8 cellular contexts compared by ENCODE assay signal in genomic region chr2:64202206-64202864, GRCh38. TPM values are rescaled to one million over a fixed set of nuclear protein-coding genes. Genes with fewer than 3 reads are reported as not detected.
A peak's percentile ranks its signal among the peaks of the same experiment; 100 is the strongest.
DNase-seq lines count a peak whose midpoint lies in the region; ATAC-seq and TF ChIP-seq lines count a peak whose summit lies in the region.
"Had no signal": no experiment of that assay in that cellular context is flagged by ENCODE, and none has a peak within 500 bp of the region (broad histone marks: within the 10 kb centered on the region; RNA-seq: fewer than 3 reads in every experiment).

No MANE protein-coding gene starts in this region.

- H4K91ac ChIP-seq in H9 (ENCODE audit: insufficient read length, low read depth, low read length): no peak overlapping the region

- no peak overlapping the region for H2BK12ac ChIP-seq in H9 (ENCODE audit: insufficient read length, low read depth, low read length)

- no peak overlapping the region for H2BK20ac ChIP-seq in H9 (ENCODE audit: low read depth, low read length, poor library complexity, severe bottlenecking)

- no peak overlapping the region for H3K9ac ChIP-seq in H9 (ENCODE audit: extremely low read depth, insufficient read length, low read length)
- no peak overlapping the region for H3K9ac ChIP-seq in skeletal muscle tissue (ENCODE audit: low read depth in 1 of 3, low read length in 3 of 3)

- DNase-seq in H9 (no peak), fibroblast of mammary gland (ENCODE audit: low read depth) (peak; percentile 57), NCI-H524 treated with DMSO at 0.1 percent for 48 hours (lab: John Stamatoyannopoulos, UW) (no peak), globus pallidus (ENCODE audit: low spot score) (no peak)
- DNase-seq: activated gamma-delta T cell had no signal

- no peak overlapping the region for H4K5ac ChIP-seq in H9 (ENCODE audit: insufficient read length, low read depth, low read length)

- H3K79me1 ChIP-seq in H9 (ENCODE audit: insufficient read depth, low read depth, low read length, poor library complexity, severe bottlenecking): no peaks in the 10 kb centered on the region

- H3K23me2 ChIP-seq in H9 (ENCODE audit: insufficient read length, low read depth, low read length, poor library complexity, severe bottlenecking): no peaks in the 10 kb centered on the region

- H3K4me1 ChIP-seq in H9 (ENCODE audit: insufficient read depth, low read length) (peaks cover 4% of the 10 kb centered on the region; the same call in 1 of the 2 replicates), skeletal muscle tissue (ENCODE audit: control insufficient read depth in 3 of 3, insufficient read depth in 3 of 3, low read length in 3 of 3) (peaks cover 14 to 24% (median 17%) of the 10 kb centered on the region in 3 donors)

- H3K36me3 Mint-ChIP-seq in H9 (ENCODE audit: insufficient read depth in 1 of 3, low read depth in 3 of 3): no peaks in the 10 kb centered on the region
- peaks cover 2% of the 10 kb centered on the region for H3K36me3 Mint-ChIP-seq in T-helper 1 cell treated with Interleukin-12 subunit alpha and Interleukin-12 subunit beta and Interleukin-4 antibody, amounts not matched to agents 30 μg/mL and 1 μg/mL, for 36 hours (ENCODE audit: low read depth)

- no peak overlapping the region for H3K27ac ChIP-seq in H9 (ENCODE audit: insufficient read length, low read depth, low read length)
- H3K27ac ChIP-seq in skeletal muscle tissue (ENCODE audit: low read depth, low read length): peak overlapping the region; percentile 79

- no peaks in the 10 kb centered on the region for H3K36me3 ChIP-seq in skeletal muscle tissue (ENCODE audit: control insufficient read depth in 3 of 3, insufficient read depth in 3 of 3, low read length in 3 of 3)

- H2BK120ac ChIP-seq in H9 (ENCODE audit: low read depth, low read length, poor library complexity, severe bottlenecking): peak overlapping the region; percentile 6

- no peak overlapping the region for H2BK15ac ChIP-seq in H9 (ENCODE audit: low read depth, low read length)

- peak overlapping the region in 2 of 3 experiments; percentile 10 to 11; a peak in 2 of 7 replicates for H3K27ac Mint-ChIP-seq in H9
- H3K27ac Mint-ChIP-seq in T-helper 1 cell treated with Interleukin-12 subunit alpha and Interleukin-12 subunit beta and Interleukin-4 antibody, amounts not matched to agents 30 μg/mL and 1 μg/mL, for 36 hours: peak overlapping the region; percentile 73

- no peak overlapping the region for H3K4ac ChIP-seq in H9 (ENCODE audit: low read depth, low read length)

- H4K8ac ChIP-seq in H9 (replicated peaks; ENCODE audit: insufficient read length, low read depth, low read length): no peak overlapping the region

- no peak overlapping the region for H2AK5ac ChIP-seq in H9 (ENCODE audit: insufficient read length, low read length)

- H3K9me3 ChIP-seq in H9 (ENCODE audit: control insufficient read depth, low read depth, low read length) (no peaks in the 10 kb centered on the region), skeletal muscle tissue (ENCODE audit: control insufficient read depth in 3 of 3, low read length in 3 of 3) (no peaks in the 10 kb centered on the region)

- H3K4me2 ChIP-seq in H9 (ENCODE audit: insufficient read depth, insufficient read length, low read length): no peak overlapping the region

- no peaks in the 10 kb centered on the region; the same call in 1 of the 2 replicates for H3K27me3 Mint-ChIP-seq in H9 (ENCODE audit: low read depth)
- H3K27me3 Mint-ChIP-seq in T-helper 1 cell treated with Interleukin-12 subunit alpha and Interleukin-12 subunit beta and Interleukin-4 antibody, amounts not matched to agents 30 μg/mL and 1 μg/mL, for 36 hours (ENCODE audit: low read depth): no peaks in the 10 kb centered on the region

- WGBS in H9 (ENCODE audit: extremely low coverage, insufficient read length, low lambda C conversion rate): no CpG with 5 or more reads among the region's 4 CpGs

- H3K14ac ChIP-seq in H9 (ENCODE audit: insufficient read depth, low read length): no peak overlapping the region

- H3T11ph ChIP-seq in H9 (ENCODE audit: low read length): peak overlapping the region; percentile 37

- no peak overlapping the region for H3K4me3 Mint-ChIP-seq in H9
- H3K4me3 Mint-ChIP-seq in T-helper 1 cell treated with Interleukin-12 subunit alpha and Interleukin-12 subunit beta and Interleukin-4 antibody, amounts not matched to agents 30 μg/mL and 1 μg/mL, for 36 hours: peak overlapping the region; percentile 40

- ATAC-seq in GM21619 (IDR thresholded peaks at IDR 0.05; ENCODE audit: unreplicated experiment): no peak

- H3K4me3 ChIP-seq in fibroblast of mammary gland (ENCODE audit: control insufficient read depth, low read depth, low read length): no peak overlapping the region
- H3K4me3 ChIP-seq in skeletal muscle tissue (ENCODE audit: low read length in 3 of 3): peak overlapping the region in 2 of 3 donors; percentile 2 to 17

- H3K79me2 ChIP-seq in H9 (ENCODE audit: insufficient read depth, low read length): no peaks in the 10 kb centered on the region

- H3K23ac ChIP-seq in H9 (ENCODE audit: insufficient read length, low read depth, low read length): no peak overlapping the region

- H2AFZ ChIP-seq in H9 (ENCODE audit: low read length): no peak overlapping the region

- no peak overlapping the region for H2BK5ac ChIP-seq in H9 (ENCODE audit: insufficient read length, low read length)

- H3K27me3 ChIP-seq in H9 (ENCODE audit: insufficient read depth, low read length) (no peaks in the 10 kb centered on the region), skeletal muscle tissue (ENCODE audit: control insufficient read depth in 3 of 3, insufficient read depth in 3 of 3, low read length in 3 of 3) (no peaks in the 10 kb centered on the region)

- no peak for TF ChIP-seq CTCF in H9 (conservative IDR thresholded peaks at IDR 0.05)
- no peak for TF ChIP-seq CTCF in fibroblast of mammary gland (conservative IDR thresholded peaks at IDR 0.05; ENCODE audit: control insufficient read depth, insufficient read depth, low read depth, low read length)

- H4K20me1 ChIP-seq in H9 (ENCODE audit: control insufficient read depth, insufficient read depth, insufficient read length): no peaks in the 10 kb centered on the region

- peaks cover 19% of the 10 kb centered on the region in 2 experiments for H3K4me1 Mint-ChIP-seq in H9
- H3K4me1 Mint-ChIP-seq in T-helper 1 cell treated with Interleukin-12 subunit alpha and Interleukin-12 subunit beta and Interleukin-4 antibody, amounts not matched to agents 30 μg/mL and 1 μg/mL, for 36 hours (ENCODE audit: low read depth): peaks cover 71% of the 10 kb centered on the region

- no peak overlapping the region for H3K18ac ChIP-seq in H9 (ENCODE audit: insufficient read length, low read depth, low read length)

- H3K56ac ChIP-seq in H9 (ENCODE audit: insufficient read length, low read depth, low read length): no peak overlapping the region

- no peaks in the 10 kb centered on the region; a peak in 1 of 5 replicates for H3K9me3 Mint-ChIP-seq in H9
- peaks cover 3% of the 10 kb centered on the region for H3K9me3 Mint-ChIP-seq in T-helper 1 cell treated with Interleukin-12 subunit alpha and Interleukin-12 subunit beta and Interleukin-4 antibody, amounts not matched to agents 30 μg/mL and 1 μg/mL, for 36 hours

RNA-seq across cellular contexts. Expression of gene PELI1, which starts 58.1 kb away (rescaled TPM):
- total RNA-seq in H9 (2021) (61.0 and 65.1 TPM in 2 replicates), skeletal muscle tissue (24.0 TPM)
